Comparison of ENCODE assay signal across 11 cellular contexts in genomic region chr6:166308769-166309589, GRCh38. TPM values are rescaled to one million over a fixed set of nuclear protein-coding genes. Genes with fewer than 3 reads are reported as not detected.
DNase-seq lines count a peak whose midpoint lies in the region; FAIRE-seq and TF ChIP-seq lines count a peak whose summit lies in the region.
"Had no signal": no experiment of that assay in that cellular context is flagged by ENCODE, and none has a peak within 500 bp of the region (broad histone marks: within the 10 kb centered on the region; RNA-seq: fewer than 3 reads in every experiment).

No MANE protein-coding gene starts in this region.

- DNase-seq in activated naive CD4-positive, alpha-beta T cell treated with anti-CD3 and anti-CD28 coated beads, Interleukin-2, amount 50 U/mL, for 16 hours: no peak
- no peak for DNase-seq in RWPE1 (ENCODE audit: low spot score)
- DNase-seq in activated CD4-positive, alpha-beta T cell treated with anti-CD3 and anti-CD28 coated beads, Interleukin-2, amount 50 U/mL, for 4 hours: no peak
- no peak for DNase-seq in stimulated activated CD4-positive, alpha-beta T cell treated with anti-CD3 and anti-CD28 coated beads, Interleukin-12 subunit alpha, Interleukin-12 subunit beta, amount 100 ng/mL, for 4 hours
- DNase-seq: brain microvascular endothelial cell had no signal

- TF ChIP-seq CTCF in OCI-LY1 (IDR thresholded peaks at IDR 0.05; ENCODE audit: low read length): no peak
- no peak for TF ChIP-seq CTCF in RWPE1 (conservative IDR thresholded peaks at IDR 0.05; ENCODE audit: low read depth)

- no peaks in the 10 kb centered on the region for H3K36me3 ChIP-seq in OCI-LY1 (ENCODE audit: insufficient read depth, low read length)
- H3K36me3 ChIP-seq: brain microvascular endothelial cell had no signal

- H3K9me3 ChIP-seq in OCI-LY1 (ENCODE audit: low read length): no peaks in the 10 kb centered on the region

- H3K9me2 ChIP-seq in OCI-LY1 (ENCODE audit: low read depth, low read length): no peaks in the 10 kb centered on the region

- H3K36me3 Mint-ChIP-seq in activated naive CD4-positive, alpha-beta T cell treated with anti-CD3 and anti-CD28 coated beads, Interleukin-2, amount 50 U/mL, for 24 hours: no peaks in the 10 kb centered on the region

- H3F3A ChIP-seq in OCI-LY1 (ENCODE audit: insufficient read depth, low read length): no peaks in the 10 kb centered on the region

- peak overlapping the region; percentile 36; the same call in 1 of the 2 replicates for H3K4me2 ChIP-seq in OCI-LY1 (ENCODE audit: low read length)

- H3K4me3 ChIP-seq in OCI-LY1 (ENCODE audit: low read depth, low read length, poor library complexity, severe bottlenecking): no peak overlapping the region

- H3K27me3 Mint-ChIP-seq in activated naive CD4-positive, alpha-beta T cell treated with anti-CD3 and anti-CD28 coated beads, Interleukin-2, amount 50 U/mL, for 24 hours: peaks cover 20% of the 10 kb centered on the region

- H4K20me1 ChIP-seq in OCI-LY1 (ENCODE audit: insufficient read depth, low read length): no peaks in the 10 kb centered on the region

- peak overlapping the region; percentile 12 for H3K4me3 Mint-ChIP-seq in activated naive CD4-positive, alpha-beta T cell treated with anti-CD3 and anti-CD28 coated beads, Interleukin-2, amount 50 U/mL, for 24 hours

- POLR2A ChIA-PET in RWPE1 (lab: Yijun Ruan, JAX; ENCODE audit: low non-redundant PET): no interaction called here

- H2AFZ ChIP-seq in OCI-LY1 (ENCODE audit: low read length): no peak overlapping the region

- peak; percentile 41 for FAIRE-seq in islet of Langerhans (lab: Jason Lieb, UNC)

- H3K4me1 Mint-ChIP-seq in activated naive CD4-positive, alpha-beta T cell treated with anti-CD3 and anti-CD28 coated beads, Interleukin-2, amount 50 U/mL, for 24 hours: peaks cover 5% of the 10 kb centered on the region

- H3K27ac Mint-ChIP-seq in activated naive CD4-positive, alpha-beta T cell treated with anti-CD3 and anti-CD28 coated beads, Interleukin-2, amount 50 U/mL, for 24 hours: no peak overlapping the region

- CTCF ChIA-PET in RWPE1 (lab: Yijun Ruan, JAX): no interaction called here

- no peak overlapping the region for H3K9ac ChIP-seq in OCI-LY1 (ENCODE audit: low read length)

- H3K27me3 ChIP-seq in OCI-LY1 (ENCODE audit: insufficient read depth, low read length): peaks cover 8% of the 10 kb centered on the region; the same call in 1 of the 2 replicates

- H3K4me1 ChIP-seq in OCI-LY1 (ENCODE audit: insufficient read depth, low read length, severe bottlenecking): no peaks in the 10 kb centered on the region

- no peaks in the 10 kb centered on the region for H3K9me3 Mint-ChIP-seq in activated naive CD4-positive, alpha-beta T cell treated with anti-CD3 and anti-CD28 coated beads, Interleukin-2, amount 50 U/mL, for 24 hours

- H3K79me2 ChIP-seq in OCI-LY1 (ENCODE audit: insufficient read depth, low read length): no peaks in the 10 kb centered on the region

- H3K27ac ChIP-seq in OCI-LY1 (ENCODE audit: low read depth, low read length, poor library complexity, severe bottlenecking) (no peak overlapping the region), temporal lobe (ENCODE audit: low read depth, low read length) (peak overlapping the region; percentile 96), RWPE1 (no peak overlapping the region)
- H3K27ac ChIP-seq: brain microvascular endothelial cell, C4-2B had no signal

RNA-seq across cellular contexts. Expression of gene PRR18, which starts 0.8 kb away (rescaled TPM):
- total RNA-seq in temporal lobe: 0.25 TPM
- total RNA-seq: pulmonary artery endothelial cell had no signal

RNA-seq across cellular contexts. Expression of gene SFT2D1, which starts 33.4 kb away (rescaled TPM):
- 19.2 TPM for total RNA-seq in temporal lobe
